In genomic region chr11:27896096-27896495, GRCh38 we compare ENCODE assay signal across 21 cellular contexts.
DNase-seq lines count a peak whose midpoint lies in the region; ATAC-seq, FAIRE-seq and TF ChIP-seq lines count a peak whose summit lies in the region.
"Had no signal": no experiment of that assay in that cellular context is flagged by ENCODE, and none has a peak within 500 bp of the region (broad histone marks: within the 10 kb centered on the region; RNA-seq: fewer than 3 reads in every experiment).

No MANE protein-coding gene starts in this region.

- no peaks in the 10 kb centered on the region for H3K4me1 ChIP-seq in mammary epithelial cell (ENCODE audit: insufficient read depth, low read length)
- no peaks in the 10 kb centered on the region for H3K4me1 ChIP-seq in breast epithelium
- H3K4me1 ChIP-seq: A549 had no signal

- no peaks in the 10 kb centered on the region for H3K27me3 Mint-ChIP-seq in WTC11 (ENCODE audit: low read depth)

- BruUV-seq in mammary epithelial cell (replicated peaks; lab: Mats Ljungman, UMichigan), result no TSS peak

- ATAC-seq in WTC11, result peak; percentile 43
- ATAC-seq: A549; CD8-positive, alpha-beta T cell had no signal

- no peaks in the 10 kb centered on the region for H4K20me1 ChIP-seq in mammary epithelial cell (ENCODE audit: insufficient read depth, low read length)
- H4K20me1 ChIP-seq: BLaER1 treated with 17β-estradiol and CSF1 and Interleukin-3, amounts not matched to agents 10 nM and 100 nM had no signal

- no peak for DNase-seq in GM18507 (ENCODE audit: extremely low spot score, insufficient read length, low read depth)
- DNase-seq in WTC11 (ENCODE audit: low spot score), result no peak
- DNase-seq in kidney tubule cell (ENCODE audit: low spot score), result peak; percentile 64
- no peak for DNase-seq in mammary epithelial cell
- no peak for DNase-seq in breast epithelium (ENCODE audit: low spot score in 2 of 2)
- no peak for DNase-seq in mesenteric fat pad (ENCODE audit: low spot score)
- DNase-seq: AML-193; Caco-2; Calu3; CD4-positive, alpha-beta T cell; CD8-positive, alpha-beta T cell; DMS79 treated with DMSO at 0.1 percent for 48 hours; GF-D8 had no signal

- H3K27me3 ChIP-seq in mammary epithelial cell (ENCODE audit: insufficient read depth, low read length) (peaks cover 5% of the 10 kb centered on the region), breast epithelium (no peaks in the 10 kb centered on the region)
- H3K27me3 ChIP-seq: BLaER1 treated with 17β-estradiol and CSF1 and Interleukin-3, amounts not matched to agents 10 nM and 100 nM had no signal

- H3K4me3 Mint-ChIP-seq in WTC11, result no peak overlapping the region
- H3K4me3 Mint-ChIP-seq: B cell; CD4-positive, alpha-beta T cell; CD8-positive, alpha-beta T cell had no signal

- dilution Hi-C loops in mammary epithelial cell (cut with HindIII; ENCODE audit: low sequenced_read_pairs), result no loop called here

- no peak overlapping the region for H3K9ac ChIP-seq in mammary epithelial cell (ENCODE audit: insufficient read depth, low read length)
- H3K9ac ChIP-seq: BLaER1 treated with 17β-estradiol and CSF1 and Interleukin-3, amounts not matched to agents 10 nM and 100 nM had no signal

- H3K27ac ChIP-seq in mammary epithelial cell (ENCODE audit: insufficient read depth, low read depth, low read length), result no peak overlapping the region
- no peak overlapping the region for H3K27ac ChIP-seq in breast epithelium
- H3K27ac ChIP-seq: 22Rv1, A549, C4-2B had no signal

- no peaks in the 10 kb centered on the region for H3K79me2 ChIP-seq in mammary epithelial cell (ENCODE audit: insufficient read depth, low read length)

- intact Hi-C loops in mammary epithelial cell (cut with micrococcal nuclease) (no loop called here), breast epithelium (cut with DNase I; ENCODE audit: low total_unique reads) (no loop called here)

- no peaks in the 10 kb centered on the region for H3K36me3 ChIP-seq in mammary epithelial cell (ENCODE audit: insufficient read depth, low read length)
- H3K36me3 ChIP-seq in breast epithelium, result no peaks in the 10 kb centered on the region
- H3K36me3 ChIP-seq: BLaER1 treated with 17β-estradiol and CSF1 and Interleukin-3, amounts not matched to agents 10 nM and 100 nM had no signal

- H3K4me3 ChIP-seq in mammary epithelial cell (replicated peaks in 1 of 3; ENCODE audit: insufficient read depth in 1 of 3, low read depth in 2 of 3, low read length in 3 of 3) (no peak overlapping the region), breast epithelium (no peak overlapping the region)
- H3K4me3 ChIP-seq: A549; BLaER1 treated with 17β-estradiol and CSF1 and Interleukin-3, amounts not matched to agents 10 nM and 100 nM had no signal

- peak; percentile 35 for FAIRE-seq in GM18507 (lab: Jason Lieb, UNC)
- FAIRE-seq: A549, D721Med, G401.6, GM12891 had no signal

- no peak overlapping the region for H3K4me2 ChIP-seq in mammary epithelial cell (ENCODE audit: insufficient read depth, low read depth, low read length)
- H3K4me2 ChIP-seq: A549; BLaER1 treated with 17β-estradiol and CSF1 and Interleukin-3, amounts not matched to agents 10 nM and 100 nM had no signal

- in situ Hi-C loops in mammary epithelial cell (cut with MboI; ENCODE audit: low sequenced_read_pairs in 2 of 2), result no loop called here

- TF ChIP-seq POLR2A in breast epithelium (IDR thresholded peaks at IDR 0.05), result no peak

- TF ChIP-seq CTCF in WTC11 (IDR thresholded peaks at IDR 0.05) (no peak), mammary epithelial cell (conservative IDR thresholded peaks at IDR 0.05 in 1 of 2, IDR thresholded peaks at IDR 0.05 in 1 of 2; ENCODE audit: extremely low read depth in 1 of 2, insufficient read depth in 1 of 2, low read depth in 1 of 2, low read length in 2 of 2) (no peak), breast epithelium (IDR thresholded peaks at IDR 0.05) (no peak)

- H3K4me1 Mint-ChIP-seq in WTC11, result peaks cover 17% of the 10 kb centered on the region
- H3K4me1 Mint-ChIP-seq: B cell had no signal

- no peaks in the 10 kb centered on the region for H3K9me3 ChIP-seq in mammary epithelial cell (replicated peaks; ENCODE audit: insufficient read depth, low read length)
- H3K9me3 ChIP-seq in breast epithelium, result no peaks in the 10 kb centered on the region
- H3K9me3 ChIP-seq: A549; BLaER1 treated with 17β-estradiol and CSF1 and Interleukin-3, amounts not matched to agents 10 nM and 100 nM; Caco-2 had no signal

- no peak overlapping the region for H2AFZ ChIP-seq in mammary epithelial cell (ENCODE audit: low read depth, low read length)

- H3K9me3 Mint-ChIP-seq in WTC11, result no peaks in the 10 kb centered on the region
- H3K9me3 Mint-ChIP-seq: CD8-positive, alpha-beta T cell had no signal

- POLR2A ChIA-PET in WTC11 (lab: Charles Lee), result no interaction called here

- no peaks in the 10 kb centered on the region for H3K36me3 Mint-ChIP-seq in WTC11
- H3K36me3 Mint-ChIP-seq: CD8-positive, alpha-beta T cell had no signal

- no peak overlapping the region for H3K27ac Mint-ChIP-seq in WTC11
- H3K27ac Mint-ChIP-seq: B cell; CD4-positive, alpha-beta T cell; CD8-positive, alpha-beta T cell had no signal

- CTCF ChIA-PET in WTC11 (lab: Charles Lee), result interaction anchor here (0.6 kb wide), 1 partner anchor 197 kb away, joined by 3 read pairs; no protein-coding TSS in a partner anchor
- CTCF ChIA-PET in mammary epithelial cell (lab: Charles Lee; ENCODE audit: low non-redundant PET), result no interaction called here

TF ChIP-seq in WTC11, 78 proteins besides CTCF, POLR2A, EP300 and RAD21 (continues in another document):
- no peak for TF ChIP-seq ETV6 (CRISPR knock-in tag; IDR thresholded peaks at IDR 0.05)
- no peak for TF ChIP-seq ZBTB21 (CRISPR knock-in tag; IDR thresholded peaks at IDR 0.05; ENCODE audit: borderline replicate concordance)
- no peak for TF ChIP-seq ZNF219 (CRISPR knock-in tag; IDR thresholded peaks at IDR 0.05; ENCODE audit: borderline replicate concordance)
- no peak for TF ChIP-seq CBFB (CRISPR knock-in tag; IDR thresholded peaks at IDR 0.05; ENCODE audit: low read depth)
- TF ChIP-seq ATF1 (CRISPR knock-in tag; IDR thresholded peaks at IDR 0.05), result no peak
- TF ChIP-seq TCF7 (CRISPR knock-in tag; IDR thresholded peaks at IDR 0.05; ENCODE audit: low read depth), result no peak
- no peak for TF ChIP-seq IRF2 (CRISPR knock-in tag; IDR thresholded peaks at IDR 0.05; ENCODE audit: borderline replicate concordance, low read depth)
- no peak for TF ChIP-seq NFE2L1 (CRISPR knock-in tag; IDR thresholded peaks at IDR 0.05)
- no peak for TF ChIP-seq SP1 (CRISPR knock-in tag; conservative IDR thresholded peaks at IDR 0.05)
- TF ChIP-seq USF1 (CRISPR knock-in tag; IDR thresholded peaks at IDR 0.05), result no peak
- no peak for TF ChIP-seq ARID4B (CRISPR knock-in tag; IDR thresholded peaks at IDR 0.05; ENCODE audit: borderline replicate concordance)
